Comparison of ENCODE assay signal across 10 cellular contexts in genomic region chr12:22282283-22282682, GRCh38. TPM values are rescaled to one million over a fixed set of nuclear protein-coding genes. Genes with fewer than 3 reads are reported as not detected.
DNase-seq lines count a peak whose midpoint lies in the region; TF ChIP-seq lines count a peak whose summit lies in the region.
"Had no signal": no experiment of that assay in that cellular context is flagged by ENCODE, and none has a peak within 500 bp of the region (broad histone marks: within the 10 kb centered on the region; RNA-seq: fewer than 3 reads in every experiment).

No MANE protein-coding gene starts in this region.

- no peaks in the 10 kb centered on the region for H3K27me3 Mint-ChIP-seq in neural progenitor cell (ENCODE audit: insufficient read depth, low read depth)

- no peak overlapping the region for H3K4me3 Mint-ChIP-seq in neural progenitor cell

- H3K4me2 ChIP-seq in fibroblast of lung (ENCODE audit: extremely low read depth, insufficient read depth, low read length) (peak overlapping the region; percentile 92), neural progenitor cell (no peak overlapping the region)

- H3K27me3 ChIP-seq in SJSA1 (replicated peaks) (no peaks in the 10 kb centered on the region), fibroblast of lung (ENCODE audit: control insufficient read depth, insufficient read depth, low read length) (no peaks in the 10 kb centered on the region), neural progenitor cell (no peaks in the 10 kb centered on the region)

- no peak overlapping the region for H3K9ac ChIP-seq in fibroblast of lung (ENCODE audit: insufficient read depth, low read length)
- no peak overlapping the region for H3K9ac ChIP-seq in neural progenitor cell

- peaks cover 19% of the 10 kb centered on the region for H3K36me3 Mint-ChIP-seq in neural progenitor cell

- 0 out of 2 replicates have a peak overlapping the region, but pooled peaks have one; percentile 0 for H3K4me3 ChIP-seq in SJSA1
- peak overlapping the region; percentile 22 to 36 (median 33) for H3K4me3 ChIP-seq in fibroblast of lung (replicated peaks in 1 of 4; ENCODE audit: control extremely low read depth in 1 of 4, insufficient read depth in 1 of 4, low read depth in 3 of 4, low read length in 4 of 4)
- H3K4me3 ChIP-seq in neural progenitor cell = no peak overlapping the region

- H3K36me3 ChIP-seq in SJSA1 = no peaks in the 10 kb centered on the region
- peaks cover 1% of the 10 kb centered on the region for H3K36me3 ChIP-seq in fibroblast of lung (ENCODE audit: control insufficient read depth, insufficient read depth, low read length)
- H3K36me3 ChIP-seq in neural progenitor cell = no peaks in the 10 kb centered on the region

- DNase-seq in ACHN (peak; percentile 94), SJSA1 (ENCODE audit: low read depth in 1 of 2, low spot score in 2 of 2) (peak in 1 of 2 experiments; percentile 54), fibroblast of lung (ENCODE audit: low read depth in 2 of 2) (peak; percentile 89), neural progenitor cell (ENCODE audit: low spot score) (no peak), RPMI8226 (no peak), NCI-H187 treated with DMSO at 0.1 percent for 48 hours (lab: John Stamatoyannopoulos, UW) (no peak), DMS114 treated with DMSO at 0.1 percent for 48 hours (lab: John Stamatoyannopoulos, UW; ENCODE audit: unreplicated experiment) (no peak)
- DNase-seq in activated CD4-positive, alpha-beta T cell treated with anti-CD3 and anti-CD28 coated beads, Interleukin-2, amount 50 U/mL, for 1 hour = no peak
- DNase-seq: NCI-H2029, SHP77 had no signal

- TF ChIP-seq CTCF in fibroblast of lung (conservative IDR thresholded peaks at IDR 0.05 in 1 of 2, IDR thresholded peaks at IDR 0.05 in 1 of 2; ENCODE audit: low read depth in 1 of 2, low read length in 2 of 2) (no peak), neural progenitor cell (IDR thresholded peaks at IDR 0.05) (no peak)

- H3K9me3 ChIP-seq in SJSA1 (replicated peaks) = no peaks in the 10 kb centered on the region
- H3K9me3 ChIP-seq in fibroblast of lung (ENCODE audit: control insufficient read depth, insufficient read depth, low read depth, low read length) = no peaks in the 10 kb centered on the region
- H3K9me3 ChIP-seq in neural progenitor cell (ENCODE audit: low read depth) = no peaks in the 10 kb centered on the region

- in situ Hi-C loops in ACHN (cut with HindIII; ENCODE audit: low pct_ligation_motif_present, low pct_unique_long_range_greater_than_20kb, low sequenced_read_pairs) = no loop called here

- H3K27ac ChIP-seq in SJSA1 (peak overlapping the region; percentile 83), fibroblast of lung (ENCODE audit: insufficient read depth, low read length) (peak overlapping the region; percentile 85), neural progenitor cell (no peak overlapping the region)

- H3K79me2 ChIP-seq in fibroblast of lung (ENCODE audit: control insufficient read depth, insufficient read depth, low read length) (no peaks in the 10 kb centered on the region), neural progenitor cell (ENCODE audit: low read depth) (no peaks in the 10 kb centered on the region)

- H3K4me1 ChIP-seq in SJSA1 (replicated peaks) = peaks cover 19% of the 10 kb centered on the region
- peaks cover 15% of the 10 kb centered on the region for H3K4me1 ChIP-seq in fibroblast of lung (ENCODE audit: control insufficient read depth, extremely low read depth, insufficient read depth, low read length)
- no peaks in the 10 kb centered on the region for H3K4me1 ChIP-seq in neural progenitor cell

- H3K9me3 Mint-ChIP-seq in neural progenitor cell = no peaks in the 10 kb centered on the region

- peak overlapping the region; percentile 77 for H3K27ac Mint-ChIP-seq in neural progenitor cell

- H3K4me1 Mint-ChIP-seq in neural progenitor cell = peaks cover 16% of the 10 kb centered on the region

- no peaks in the 10 kb centered on the region for H3F3A ChIP-seq in neural progenitor cell (ENCODE audit: low read depth)

- H2AFZ ChIP-seq in fibroblast of lung (ENCODE audit: low read length) (no peak overlapping the region), neural progenitor cell (replicated peaks) (no peak overlapping the region)

- no peaks in the 10 kb centered on the region for H4K20me1 ChIP-seq in fibroblast of lung (ENCODE audit: control insufficient read depth, extremely low read depth, insufficient read depth, low read length)
- no peaks in the 10 kb centered on the region for H4K20me1 ChIP-seq in neural progenitor cell (ENCODE audit: low read depth)

RNA-seq across cellular contexts. Expression of gene ST8SIA1, which starts 52.2 kb away (rescaled TPM):
- not detected in 2 replicates for total RNA-seq in SJSA1 (2014; rRNA removed; shearing (Covaris generic))
- total RNA-seq in fibroblast of lung (5.9 and 23.9 TPM in 2 replicates), neural progenitor cell (ENCODE audit: low replicate concordance) (1.8 and 1.9 TPM in 2 replicates)
- polyA plus RNA-seq in fibroblast of lung = 0.45 and 3.5 TPM in 2 replicates
- polyA plus RNA-seq in fibroblast of lung (2012) = 0.68 and 2.5 TPM in 2 replicates
- 6.6 TPM in 1 of 2 replicates, not detected in the other for polyA minus RNA-seq in fibroblast of lung (ENCODE audit: low replicate concordance)

Comparison
In these comparisons a context has a peak if more than half of its experiments do, and no peak if none do; other contexts are left out.
1. DNase-seq: peak in ACHN (single experiment) and fibroblast of lung (2 of 2); none in neural progenitor cell (single experiment), RPMI8226 (single experiment), NCI-H187 treated with DMSO at 0.1 percent for 48 hours (single experiment), activated CD4-positive, alpha-beta T cell treated with anti-CD3 and anti-CD28 coated beads, Interleukin-2, amount 50 U/mL, for 1 hour (single experiment) and DMS114 treated with DMSO at 0.1 percent for 48 hours (single experiment).